20 cellular contexts compared by ENCODE assay signal in the genomic region with DNA sequence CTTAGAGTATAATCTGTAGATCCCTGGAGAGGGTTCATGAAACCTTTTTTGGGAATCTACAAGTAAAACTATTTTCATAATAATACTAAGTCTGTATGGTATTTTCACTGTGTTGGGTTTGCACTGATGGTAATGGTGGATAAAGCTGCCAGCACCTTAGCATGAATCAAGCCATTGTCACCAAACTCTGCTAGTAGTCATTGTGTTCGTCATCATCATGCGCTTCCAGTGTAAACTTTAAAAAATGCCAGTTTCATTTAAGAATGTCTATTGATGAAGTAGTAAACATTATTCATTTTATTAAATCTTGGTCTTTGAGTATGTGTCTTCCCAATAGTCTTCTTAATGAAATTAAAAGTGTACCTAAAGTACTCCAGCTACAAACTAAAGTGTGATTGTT. TPM values are rescaled to one million over a fixed set of nuclear protein-coding genes. Genes with fewer than 3 reads are reported as not detected.
"Had no signal": no experiment of that assay in that cellular context is flagged by ENCODE, and none has a peak within 500 bp of the region (broad histone marks: within the 10 kb centered on the region; RNA-seq: fewer than 3 reads in every experiment).

No MANE protein-coding gene starts in this region.

- H3K4me3 ChIP-seq: body of pancreas, gastroesophageal sphincter, heart right ventricle, ovary, right lobe of liver, stomach, thyroid gland had no signal

- H3K27me3 ChIP-seq: body of pancreas, gastroesophageal sphincter, heart right ventricle, ovary, right lobe of liver, stomach, thyroid gland had no signal

- H3K9me3 ChIP-seq: body of pancreas, gastroesophageal sphincter, heart right ventricle, ovary, right lobe of liver, stomach, thyroid gland had no signal

- H3K4me1 ChIP-seq: body of pancreas, heart right ventricle, right lobe of liver, thyroid gland had no signal

- DNase-seq: activated CD4-positive, alpha-beta T cell treated with anti-CD3 and anti-CD28 coated beads for 1 hour; activated CD4-positive, alpha-beta T cell treated with anti-CD3 and anti-CD28 coated beads, Interleukin-2, amount 50 U/mL, for 4 hours; activated T-cell treated with anti-CD3 and anti-CD28 coated beads, Interleukin-2, amount 50 U/mL, for 72 hours; body of pancreas; endodermal cell; heart right ventricle; immature natural killer cell; mesendoderm; naive thymus-derived CD8-positive, alpha-beta T cell; ovary; right lobe of liver; small intestine; stimulated activated CD4-positive, alpha-beta T cell treated with anti-CD3 and anti-CD28 coated beads, Interleukin-15, amount 100 ng/mL, for 24 hours; stimulated activated CD4-positive, alpha-beta T cell treated with anti-CD3 and anti-CD28 coated beads, Interleukin-4, amount 100 ng/mL, for 24 hours; stomach; T1000; thyroid gland had no signal

- ATAC-seq: activated T-cell treated with anti-CD3 and anti-CD28 coated beads, Interleukin-2, amount 50 U/mL, for 72 hours; body of pancreas; gastroesophageal sphincter; heart right ventricle; naive thymus-derived CD8-positive, alpha-beta T cell; right lobe of liver; stimulated activated effector memory CD8-positive, alpha-beta T cell treated with anti-CD3 and anti-CD28 coated beads, Interleukin-12 subunit alpha, Interleukin-12 subunit beta, amount 100 ng/mL, for 72 hours had no signal

- H3K27ac ChIP-seq: body of pancreas, epithelial cell of prostate, gastroesophageal sphincter, heart right ventricle, ovary, right lobe of liver, thyroid gland had no signal

- H3K36me3 ChIP-seq: ovary had no signal

RNA-seq across cellular contexts. Expression of gene C11orf96, which starts 46.8 kb away (rescaled TPM):
- total RNA-seq: naive thymus-derived CD8-positive, alpha-beta T cell had no signal
- polyA plus RNA-seq: immature natural killer cell; naive thymus-derived CD8-positive, alpha-beta T cell had no signal
